14 cellular contexts compared by ENCODE assay signal in the genomic region with DNA sequence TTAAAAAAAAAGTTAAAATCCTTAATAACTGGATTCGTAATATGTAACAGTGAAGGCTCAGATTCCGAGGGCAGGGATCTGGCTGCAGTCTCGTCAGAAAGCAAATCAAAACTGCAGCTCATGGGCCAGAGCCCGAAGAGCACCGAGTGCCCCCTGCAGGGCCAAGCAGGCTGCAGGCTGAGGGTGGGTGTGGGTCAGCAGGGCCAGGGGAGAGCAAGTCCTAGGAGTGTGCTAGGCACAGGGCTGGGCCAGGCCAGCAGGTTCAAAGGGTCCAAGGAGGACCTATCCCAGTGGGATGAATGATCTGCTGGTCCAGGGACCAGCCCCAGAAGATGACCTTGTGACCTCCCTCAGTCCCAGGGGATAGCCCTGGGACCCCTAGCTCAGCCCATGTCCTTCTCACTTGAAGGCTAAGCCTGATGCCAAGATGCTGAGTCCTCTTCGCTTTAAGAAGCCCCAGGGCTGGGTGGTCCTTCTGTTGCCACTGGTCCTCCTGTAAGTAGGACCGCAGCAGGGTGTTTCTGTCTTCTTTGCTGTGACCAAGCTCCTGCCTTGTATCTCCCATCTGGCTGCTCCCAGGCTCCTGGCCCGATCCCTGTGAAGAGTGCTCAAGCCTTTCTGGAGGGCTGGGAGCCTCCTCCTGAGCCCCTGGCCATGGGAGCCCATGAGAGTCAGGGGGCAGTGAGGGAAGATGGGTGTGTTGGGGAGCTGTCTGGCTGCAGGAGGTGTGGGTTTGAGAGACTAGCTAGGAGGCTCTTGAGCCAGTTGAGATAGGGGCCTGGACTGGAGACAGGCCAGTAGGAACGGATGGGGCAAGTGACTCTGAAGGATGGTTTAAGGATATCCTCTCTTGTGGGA.
A peak's percentile ranks its signal among the peaks of the same experiment; 100 is the strongest.
DNase-seq lines count a peak whose midpoint lies in the region; ATAC-seq, FAIRE-seq and TF ChIP-seq lines count a peak whose summit lies in the region.
"Had no signal": no experiment of that assay in that cellular context is flagged by ENCODE, and none has a peak within 500 bp of the region (broad histone marks: within the 10 kb centered on the region; RNA-seq: fewer than 3 reads in every experiment).

No MANE protein-coding gene starts in this region.

- H3K27ac ChIP-seq in dorsolateral prefrontal cortex (peak overlapping the region in 42 of 59 donors; percentile 9 to 96 (median 44)), right lobe of liver (no peak overlapping the region), tibial artery (no peak overlapping the region)

- WGBS in right lobe of liver (ENCODE audit: insufficient coverage, low coverage, low lambda C conversion rate, missing lambda C conversion rate), result 53% methylated on average over 3 of the region's 9 CpGs

- ATAC-seq in right lobe of liver, result no peak
- ATAC-seq in activated CD8-positive, alpha-beta T cell treated with anti-CD3 and anti-CD28 coated beads, Interleukin-2, amount 10 ng/mL, durations not matched to agents 7 days and 5 days, result no peak
- ATAC-seq: esophagus mucosa had no signal

- H3K27ac Mint-ChIP-seq in activated CD8-positive, alpha-beta T cell treated with anti-CD3 and anti-CD28 coated beads, Interleukin-2, amount 10 ng/mL, durations not matched to agents 7 days and 5 days, result no peak overlapping the region
- H3K27ac Mint-ChIP-seq: activated T-cell treated with anti-CD3 and anti-CD28 coated beads, Interleukin-2, amount 50 U/mL, for 24 hours had no signal

- H3K4me1 Mint-ChIP-seq in activated CD8-positive, alpha-beta T cell treated with anti-CD3 and anti-CD28 coated beads, Interleukin-2, amount 10 ng/mL, durations not matched to agents 7 days and 5 days (ENCODE audit: low read depth), result peaks cover 39% of the 10 kb centered on the region

- H3K4me3 ChIP-seq in dorsolateral prefrontal cortex (no peak overlapping the region), right lobe of liver (no peak overlapping the region), tibial artery (no peak overlapping the region)

- H3K9me3 Mint-ChIP-seq in activated CD8-positive, alpha-beta T cell treated with anti-CD3 and anti-CD28 coated beads, Interleukin-2, amount 10 ng/mL, durations not matched to agents 7 days and 5 days (ENCODE audit: insufficient read depth), result no peaks in the 10 kb centered on the region
- H3K9me3 Mint-ChIP-seq: activated T-cell treated with anti-CD3 and anti-CD28 coated beads, Interleukin-2, amount 50 U/mL, for 24 hours had no signal

- H3K4me3 Mint-ChIP-seq in activated CD8-positive, alpha-beta T cell treated with anti-CD3 and anti-CD28 coated beads, Interleukin-2, amount 10 ng/mL, durations not matched to agents 7 days and 5 days, result no peak overlapping the region
- H3K4me3 Mint-ChIP-seq: activated T-cell treated with anti-CD3 and anti-CD28 coated beads, Interleukin-2, amount 50 U/mL, for 24 hours had no signal

- H3K9me3 ChIP-seq in right lobe of liver (no peaks in the 10 kb centered on the region), tibial artery (no peaks in the 10 kb centered on the region)

- intact Hi-C loops in dorsolateral prefrontal cortex (cut with DNase I), result loop anchor here (10.0 kb wide), 2 partner anchors 541 to 1141 kb away; a partner anchor contains a TSS
- intact Hi-C loops in right lobe of liver (cut with DNase I), result no loop called here
- intact Hi-C loops in tibial artery (cut with DNase I; ENCODE audit: low total_unique reads), result no loop called here

- peak; percentile 34 for DNase-seq in activated effector memory CD4-positive, alpha-beta T cell treated with anti-CD3 and anti-CD28 coated beads, Interleukin-2, amount 50 U/mL, for 16 hours
- DNase-seq in activated effector memory CD4-positive, alpha-beta T cell treated with Interleukin-2 at 50 U/mL for 16 hours, result no peak
- DNase-seq in dorsolateral prefrontal cortex, result peak in 8 of 10 donors; percentile 2 to 43 (median 28)
- peak in 2 of 3 donors; percentile 36 to 43 for DNase-seq in right lobe of liver
- DNase-seq in tibial artery, result peak; percentile 12 to 54
- DNase-seq in activated CD8-positive, alpha-beta T cell treated with anti-CD3 and anti-CD28 coated beads, Interleukin-2, amount 10 ng/mL, durations not matched to agents 7 days and 5 days, result no peak
- DNase-seq in D721Med (ENCODE audit: insufficient read length, low spot score), result no peak
- DNase-seq in glomerular visceral epithelial cell (ENCODE audit: extremely low spot score), result no peak
- DNase-seq: activated T-cell treated with anti-CD3 and anti-CD28 coated beads, Interleukin-2, amount 50 U/mL, for 24 hours; Calu3; NCI-H2029 had no signal

- no peaks in the 10 kb centered on the region for H3K36me3 Mint-ChIP-seq in activated CD8-positive, alpha-beta T cell treated with anti-CD3 and anti-CD28 coated beads, Interleukin-2, amount 10 ng/mL, durations not matched to agents 7 days and 5 days (ENCODE audit: low read depth)

- CTCF ChIA-PET in activated CD8-positive, alpha-beta T cell treated with anti-CD3 and anti-CD28 coated beads, Interleukin-2, amount 10 ng/mL, durations not matched to agents 7 days and 5 days (lab: Charles Lee), result interaction anchor here (0.6 to 1.3 kb wide), 2 partner anchors 58 to 264 kb away, joined by 3 to 6 read pairs; no protein-coding TSS in a partner anchor

- no peak for TF ChIP-seq POLR2A in right lobe of liver (IDR thresholded peaks at IDR 0.05)

- POLR2A ChIA-PET in activated CD8-positive, alpha-beta T cell treated with anti-CD3 and anti-CD28 coated beads, Interleukin-2, amount 10 ng/mL, durations not matched to agents 7 days and 5 days (lab: Charles Lee), result no interaction called here

- peak in 22 of 56 donors; percentile 8 to 54 (median 24) for TF ChIP-seq CTCF in dorsolateral prefrontal cortex (IDR thresholded peaks at IDR 0.05 in 54 of 56, conservative IDR thresholded peaks at IDR 0.05 in 2 of 56; ENCODE audit: low read depth in 1 of 56, partially characterized antibody in 56 of 56)
- no peak for TF ChIP-seq CTCF in right lobe of liver (IDR thresholded peaks at IDR 0.05)
- TF ChIP-seq CTCF in tibial artery (IDR thresholded peaks at IDR 0.05), result no peak
- TF ChIP-seq CTCF in D721Med (IDR thresholded peaks at IDR 0.05; ENCODE audit: insufficient read depth, missing control alignments), result no peak

- H3K27me3 ChIP-seq in dorsolateral prefrontal cortex, result no peaks in the 10 kb centered on the region
- H3K27me3 ChIP-seq in right lobe of liver, result no peaks in the 10 kb centered on the region
- H3K27me3 ChIP-seq in tibial artery, result no peaks in the 10 kb centered on the region

- no peak for FAIRE-seq in D721Med (lab: Jason Lieb, UNC)
- FAIRE-seq: A204.1, bronchial epithelial cell had no signal

- H3K27me3 Mint-ChIP-seq in activated CD8-positive, alpha-beta T cell treated with anti-CD3 and anti-CD28 coated beads, Interleukin-2, amount 10 ng/mL, durations not matched to agents 7 days and 5 days (ENCODE audit: low read depth), result peaks cover 14% of the 10 kb centered on the region

- H3K4me1 ChIP-seq in right lobe of liver (no peaks in the 10 kb centered on the region), tibial artery (peaks cover 0 to 7% (median 0%) of the 10 kb centered on the region in 4 donors)

- no peaks in the 10 kb centered on the region for H3K36me3 ChIP-seq in right lobe of liver
- peaks cover 0 to 2% (median 0%) of the 10 kb centered on the region in 3 donors for H3K36me3 ChIP-seq in tibial artery

Comparison
In these comparisons a context has a peak if more than half of its experiments do, and no peak if none do; other contexts are left out.
1. DNase-seq: peak in activated effector memory CD4-positive, alpha-beta T cell treated with anti-CD3 and anti-CD28 coated beads, Interleukin-2, amount 50 U/mL, for 16 hours (single experiment), dorsolateral prefrontal cortex (8 of 10), right lobe of liver (2 of 3) and tibial artery (2 of 2); none in activated effector memory CD4-positive, alpha-beta T cell treated with Interleukin-2 at 50 U/mL for 16 hours (single experiment), activated CD8-positive, alpha-beta T cell treated with anti-CD3 and anti-CD28 coated beads, Interleukin-2, amount 10 ng/mL, durations not matched to agents 7 days and 5 days (single experiment), D721Med (single experiment) and glomerular visceral epithelial cell (single experiment).
2. H3K27ac ChIP-seq: peak in dorsolateral prefrontal cortex (42 of 59); none in right lobe of liver (0 of 3) and tibial artery (0 of 2).
3. intact Hi-C loops: an anchor here in dorsolateral prefrontal cortex (10.0 kb wide); none called in right lobe of liver and tibial artery.